ENCODE assay signal across 24 cellular contexts in genomic region chr3:148737104-148737525, GRCh38. TPM values are rescaled to one million over a fixed set of nuclear protein-coding genes. Genes with fewer than 3 reads are reported as not detected.
DNase-seq lines count a peak whose midpoint lies in the region; ATAC-seq and TF ChIP-seq lines count a peak whose summit lies in the region.
"Had no signal": no experiment of that assay in that cellular context is flagged by ENCODE, and none has a peak within 500 bp of the region (broad histone marks: within the 10 kb centered on the region; RNA-seq: fewer than 3 reads in every experiment).

No MANE protein-coding gene starts in this region.

- no peak overlapping the region for H3K27ac ChIP-seq in mesenchymal stem cell (ENCODE audit: low read length, poor library complexity, severe bottlenecking)
- H3K27ac ChIP-seq: coronary artery, neural progenitor cell, RWPE1, suprapubic skin had no signal

- no peaks in the 10 kb centered on the region for H3K27me3 ChIP-seq in mesenchymal stem cell (ENCODE audit: control insufficient read depth in 1 of 2, insufficient read depth in 1 of 2, low read length in 2 of 2)
- H3K27me3 ChIP-seq: neural progenitor cell, suprapubic skin had no signal

- H3K4me3 ChIP-seq in cardiac fibroblast (replicated peaks in 1 of 2; ENCODE audit: low read depth in 2 of 2, low read length in 2 of 2) (no peak overlapping the region), mesenchymal stem cell (ENCODE audit: insufficient read depth in 1 of 2, low read depth in 1 of 2, low read length in 2 of 2) (no peak overlapping the region)
- H3K4me3 ChIP-seq: coronary artery, neural progenitor cell, suprapubic skin had no signal

- H3K23ac ChIP-seq in mesenchymal stem cell (ENCODE audit: low read length in 2 of 2): no peak overlapping the region

- no peak overlapping the region for H3K27ac Mint-ChIP-seq in activated T-helper 17 cell treated with anti-CD3 and anti-CD28 coated beads, Interleukin-2, amount 50 U/mL, for 72 hours
- H3K27ac Mint-ChIP-seq in effector memory CD8-positive, alpha-beta T cell: no peak overlapping the region
- no peak overlapping the region for H3K27ac Mint-ChIP-seq in activated T-cell treated with anti-CD3 and anti-CD28 coated beads, Interleukin-2, amount 50 U/mL, for 24 hours
- H3K27ac Mint-ChIP-seq: activated CD8-positive, alpha-beta memory T cell treated with anti-CD3 and anti-CD28 coated beads, Interleukin-2, amount 10 ng/mL, durations not matched to agents 7 days and 5 days; neural progenitor cell had no signal

- ATAC-seq in activated T-helper 17 cell treated with anti-CD3 and anti-CD28 coated beads, Interleukin-2, amount 50 U/mL, for 72 hours (replicated peaks): no peak
- ATAC-seq in effector memory CD8-positive, alpha-beta T cell (replicated peaks): no peak
- ATAC-seq: activated CD8-positive, alpha-beta memory T cell treated with anti-CD3 and anti-CD28 coated beads, Interleukin-2, amount 10 ng/mL, durations not matched to agents 7 days and 5 days had no signal

- H2BK12ac ChIP-seq in mesenchymal stem cell (ENCODE audit: low read length in 2 of 2): peak overlapping the region in 1 of 2 experiments; percentile 18

- no peak overlapping the region for H3K4me3 Mint-ChIP-seq in activated T-helper 17 cell treated with anti-CD3 and anti-CD28 coated beads, Interleukin-2, amount 50 U/mL, for 72 hours
- H3K4me3 Mint-ChIP-seq in effector memory CD8-positive, alpha-beta T cell: no peak overlapping the region
- no peak overlapping the region for H3K4me3 Mint-ChIP-seq in activated T-cell treated with anti-CD3 and anti-CD28 coated beads, Interleukin-2, amount 50 U/mL, for 24 hours
- H3K4me3 Mint-ChIP-seq: activated CD8-positive, alpha-beta memory T cell treated with anti-CD3 and anti-CD28 coated beads, Interleukin-2, amount 10 ng/mL, durations not matched to agents 7 days and 5 days; neural progenitor cell had no signal

- WGBS in mesenchymal stem cell: 67% methylated on average over 1 of the region's 2 CpGs

- peak; percentile 68 for DNase-seq in COLO668 (lab: John Stamatoyannopoulos, UW; ENCODE audit: unreplicated experiment)
- DNase-seq in HS-5 (ENCODE audit: low read depth): peak; percentile 25
- peak; percentile 11 to 32 for DNase-seq in cardiac fibroblast (ENCODE audit: low read depth in 2 of 2)
- peak; percentile 30 for DNase-seq in mesenchymal stem cell
- no peak for DNase-seq in effector memory CD8-positive, alpha-beta T cell
- DNase-seq in activated T-cell treated with anti-CD3 and anti-CD28 coated beads, Interleukin-2, amount 50 U/mL, for 24 hours: no peak
- DNase-seq in epidermal melanocyte (ENCODE audit: insufficient read length, low spot score): no peak
- DNase-seq: activated CD4-positive, CD25-positive, alpha-beta regulatory T cell treated with anti-CD3 and anti-CD28 coated beads, Interleukin-2, amount 50 U/mL, for 72 hours; activated CD8-positive, alpha-beta memory T cell treated with anti-CD3 and anti-CD28 coated beads, Interleukin-2, amount 10 ng/mL, durations not matched to agents 7 days and 5 days; activated gamma-delta T cell treated with Interleukin-2 at 50 U/mL for 16 hours; Calu3; kidney; midbrain; MM.1S; NCI-H2029; NCI-H748 treated with DMSO at 0.1 percent for 48 hours had no signal

- H3K36me3 Mint-ChIP-seq in activated T-helper 17 cell treated with anti-CD3 and anti-CD28 coated beads, Interleukin-2, amount 50 U/mL, for 72 hours (ENCODE audit: low read depth): no peaks in the 10 kb centered on the region
- H3K36me3 Mint-ChIP-seq in effector memory CD8-positive, alpha-beta T cell (ENCODE audit: insufficient read depth): no peaks in the 10 kb centered on the region
- no peaks in the 10 kb centered on the region for H3K36me3 Mint-ChIP-seq in activated T-cell treated with anti-CD3 and anti-CD28 coated beads, Interleukin-2, amount 50 U/mL, for 24 hours (ENCODE audit: low read depth)
- H3K36me3 Mint-ChIP-seq: activated CD8-positive, alpha-beta memory T cell treated with anti-CD3 and anti-CD28 coated beads, Interleukin-2, amount 10 ng/mL, durations not matched to agents 7 days and 5 days; neural progenitor cell had no signal

- H3K27me3 Mint-ChIP-seq in activated T-helper 17 cell treated with anti-CD3 and anti-CD28 coated beads, Interleukin-2, amount 50 U/mL, for 72 hours: peaks cover 5% of the 10 kb centered on the region
- no peaks in the 10 kb centered on the region for H3K27me3 Mint-ChIP-seq in effector memory CD8-positive, alpha-beta T cell
- H3K27me3 Mint-ChIP-seq in activated T-cell treated with anti-CD3 and anti-CD28 coated beads, Interleukin-2, amount 50 U/mL, for 24 hours: peaks cover 4% of the 10 kb centered on the region
- H3K27me3 Mint-ChIP-seq: activated CD8-positive, alpha-beta memory T cell treated with anti-CD3 and anti-CD28 coated beads, Interleukin-2, amount 10 ng/mL, durations not matched to agents 7 days and 5 days had no signal

- no peak for TF ChIP-seq CTCF in cardiac fibroblast (IDR thresholded peaks at IDR 0.05; ENCODE audit: low read depth, low read length)

- H2BK120ac ChIP-seq in mesenchymal stem cell (ENCODE audit: low read depth, low read length): no peak overlapping the region

- H3K36me3 ChIP-seq in mesenchymal stem cell (ENCODE audit: control insufficient read depth in 1 of 2, insufficient read depth in 2 of 2, low read depth in 1 of 2, low read length in 2 of 2): no peaks in the 10 kb centered on the region
- H3K36me3 ChIP-seq: neural progenitor cell, suprapubic skin had no signal

- H3K4me1 Mint-ChIP-seq in activated T-helper 17 cell treated with anti-CD3 and anti-CD28 coated beads, Interleukin-2, amount 50 U/mL, for 72 hours: no peaks in the 10 kb centered on the region
- H3K4me1 Mint-ChIP-seq in effector memory CD8-positive, alpha-beta T cell (ENCODE audit: low read depth in 2 of 2): no peaks in the 10 kb centered on the region
- H3K4me1 Mint-ChIP-seq in activated T-cell treated with anti-CD3 and anti-CD28 coated beads, Interleukin-2, amount 50 U/mL, for 24 hours (ENCODE audit: low read depth): no peaks in the 10 kb centered on the region
- H3K4me1 Mint-ChIP-seq: activated CD8-positive, alpha-beta memory T cell treated with anti-CD3 and anti-CD28 coated beads, Interleukin-2, amount 10 ng/mL, durations not matched to agents 7 days and 5 days had no signal

- no peak overlapping the region for H3K4me2 ChIP-seq in mesenchymal stem cell (ENCODE audit: low read length, poor library complexity, severe bottlenecking)
- H3K4me2 ChIP-seq: neural progenitor cell had no signal

- H3K79me1 ChIP-seq in mesenchymal stem cell (replicated peaks; ENCODE audit: low read length, poor library complexity, severe bottlenecking): no peaks in the 10 kb centered on the region

- no peak overlapping the region for H2BK5ac ChIP-seq in mesenchymal stem cell (ENCODE audit: low read depth, low read length, poor library complexity, severe bottlenecking)

- no peak overlapping the region for H3K9ac ChIP-seq in mesenchymal stem cell (ENCODE audit: low read length)
- H3K9ac ChIP-seq: neural progenitor cell had no signal

- H3K4me1 ChIP-seq in mesenchymal stem cell (ENCODE audit: control insufficient read depth, insufficient read depth, low read depth, low read length): peaks cover 9% of the 10 kb centered on the region
- H3K4me1 ChIP-seq: suprapubic skin had no signal

- no peak overlapping the region for H3K4ac ChIP-seq in mesenchymal stem cell (ENCODE audit: low read depth in 1 of 2, low read length in 2 of 2)

- no peak overlapping the region for H4K8ac ChIP-seq in mesenchymal stem cell (ENCODE audit: low read length)

- H3K9me3 ChIP-seq in mesenchymal stem cell (ENCODE audit: control insufficient read depth, low read length): no peaks in the 10 kb centered on the region
- H3K9me3 ChIP-seq: suprapubic skin had no signal

- H4K91ac ChIP-seq in mesenchymal stem cell (ENCODE audit: low read length): no peak overlapping the region

- no peak overlapping the region for H3K18ac ChIP-seq in mesenchymal stem cell (ENCODE audit: low read depth in 1 of 2, low read length in 2 of 2)

- no peak overlapping the region for H2AK5ac ChIP-seq in mesenchymal stem cell (ENCODE audit: low read length, severe bottlenecking)

- no peaks in the 10 kb centered on the region for H3K9me3 Mint-ChIP-seq in activated T-helper 17 cell treated with anti-CD3 and anti-CD28 coated beads, Interleukin-2, amount 50 U/mL, for 72 hours
- H3K9me3 Mint-ChIP-seq in effector memory CD8-positive, alpha-beta T cell: peaks cover 0 to 3% of the 10 kb centered on the region in 2 donors
- no peaks in the 10 kb centered on the region for H3K9me3 Mint-ChIP-seq in activated T-cell treated with anti-CD3 and anti-CD28 coated beads, Interleukin-2, amount 50 U/mL, for 24 hours
- H3K9me3 Mint-ChIP-seq: neural progenitor cell had no signal

- H2AFZ ChIP-seq in mesenchymal stem cell (ENCODE audit: low read depth, low read length): no peak overlapping the region
- H2AFZ ChIP-seq: neural progenitor cell had no signal

- H3K14ac ChIP-seq in mesenchymal stem cell (ENCODE audit: low read length in 2 of 2): peak overlapping the region in 1 of 2 experiments; percentile 37

- no peak overlapping the region for H2BK15ac ChIP-seq in mesenchymal stem cell (ENCODE audit: low read depth, poor library complexity, severe bottlenecking)

RNA-seq across cellular contexts. Expression of gene AGTR1, which starts 39.4 kb away (rescaled TPM):
- polyA plus RNA-seq in mesenchymal stem cell (2013, experiment 1 of 2): 0.87 TPM
- polyA plus RNA-seq in mesenchymal stem cell (2013, experiment 2 of 2): 0.90 TPM
- total RNA-seq in activated T-helper 17 cell treated with anti-CD3 and anti-CD28 coated beads, Interleukin-2, amount 50 U/mL, for 72 hours: not detected
- total RNA-seq: activated CD8-positive, alpha-beta memory T cell treated with anti-CD3 and anti-CD28 coated beads, Interleukin-2, amount 10 ng/mL, durations not matched to agents 7 days and 5 days; Calu3; endothelial cell of umbilical vein; H1; T-helper 1 cell treated with Interleukin-12 subunit alpha and Interleukin-12 subunit beta and Interleukin-4 antibody, amounts not matched to agents 30 ng/mL and 1 ng/mL, for 36 hours had no signal
- polyA plus RNA-seq: endothelial cell of umbilical vein had no signal

Comparison
In these comparisons a context has a peak if more than half of its experiments do, and no peak if none do; other contexts are left out.
1. DNase-seq: peak in COLO668 (single experiment), HS-5 (single experiment), cardiac fibroblast (2 of 2) and mesenchymal stem cell (single experiment); none in effector memory CD8-positive, alpha-beta T cell (0 of 3), activated T-cell treated with anti-CD3 and anti-CD28 coated beads, Interleukin-2, amount 50 U/mL, for 24 hours (single experiment) and epidermal melanocyte (single experiment).